ENCODE assay signal across 12 cellular contexts in genomic region chrX:9267415-9267814, GRCh38.
"Had no signal": no experiment of that assay in that cellular context is flagged by ENCODE, and none has a peak within 500 bp of the region (broad histone marks: within the 10 kb centered on the region; RNA-seq: fewer than 3 reads in every experiment).

No MANE protein-coding gene starts in this region.

- H3K27ac ChIP-seq: cardiac muscle cell, left lung, right atrium auricular region had no signal

- H3K4me1 ChIP-seq: left lung, right atrium auricular region had no signal

- H3K36me3 ChIP-seq: cardiac muscle cell, left lung, right atrium auricular region had no signal

- FAIRE-seq: frontal cortex, keratinocyte, TTC549 had no signal

- DNase-seq: activated CD4-positive, alpha-beta T cell treated with anti-CD3 and anti-CD28 coated beads, Interleukin-2, amount 50 U/mL, for 4 hours; amniotic stem cell; endodermal cell; left lung; mammary epithelial cell; occipital lobe; stimulated activated CD4-positive, alpha-beta T cell treated with anti-CD3 and anti-CD28 coated beads, Interleukin-2, amount 100 ng/mL, for 24 hours had no signal

- ATAC-seq: left lung had no signal

- H3K27me3 ChIP-seq: cardiac muscle cell, left lung, right atrium auricular region had no signal

- H3K9me3 ChIP-seq: left lung, right atrium auricular region had no signal

- H3K4me3 ChIP-seq: cardiac muscle cell, left lung, right atrium auricular region had no signal
